In the genomic region with DNA sequence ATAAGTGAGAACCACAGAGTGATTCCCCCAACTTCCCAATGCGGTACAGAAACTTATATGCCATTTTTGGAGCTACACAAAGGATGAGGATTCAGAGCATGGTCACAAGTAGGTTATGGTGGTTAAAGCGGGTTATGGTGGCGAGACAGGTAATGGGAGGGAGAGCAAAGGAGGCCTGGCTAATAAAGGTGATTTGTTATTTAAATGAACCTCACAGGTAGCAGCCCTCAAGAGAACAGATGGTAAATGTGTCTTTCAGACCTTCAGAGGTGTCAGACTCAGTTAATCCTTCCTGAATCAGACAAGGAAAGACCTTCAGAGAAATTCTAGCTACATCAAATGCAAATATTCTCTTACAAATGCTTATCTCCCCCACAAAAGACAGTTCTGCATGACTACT, we compare ENCODE assay signal across 1 cellular context.
TF ChIP-seq lines count a peak whose summit lies in the region.

No MANE protein-coding gene starts in this region.

TF ChIP-seq in GM23338, 12 proteins besides CTCF, POLR2A, EP300 and RAD21 (continued from another document):
- TF ChIP-seq, protein P1, sequence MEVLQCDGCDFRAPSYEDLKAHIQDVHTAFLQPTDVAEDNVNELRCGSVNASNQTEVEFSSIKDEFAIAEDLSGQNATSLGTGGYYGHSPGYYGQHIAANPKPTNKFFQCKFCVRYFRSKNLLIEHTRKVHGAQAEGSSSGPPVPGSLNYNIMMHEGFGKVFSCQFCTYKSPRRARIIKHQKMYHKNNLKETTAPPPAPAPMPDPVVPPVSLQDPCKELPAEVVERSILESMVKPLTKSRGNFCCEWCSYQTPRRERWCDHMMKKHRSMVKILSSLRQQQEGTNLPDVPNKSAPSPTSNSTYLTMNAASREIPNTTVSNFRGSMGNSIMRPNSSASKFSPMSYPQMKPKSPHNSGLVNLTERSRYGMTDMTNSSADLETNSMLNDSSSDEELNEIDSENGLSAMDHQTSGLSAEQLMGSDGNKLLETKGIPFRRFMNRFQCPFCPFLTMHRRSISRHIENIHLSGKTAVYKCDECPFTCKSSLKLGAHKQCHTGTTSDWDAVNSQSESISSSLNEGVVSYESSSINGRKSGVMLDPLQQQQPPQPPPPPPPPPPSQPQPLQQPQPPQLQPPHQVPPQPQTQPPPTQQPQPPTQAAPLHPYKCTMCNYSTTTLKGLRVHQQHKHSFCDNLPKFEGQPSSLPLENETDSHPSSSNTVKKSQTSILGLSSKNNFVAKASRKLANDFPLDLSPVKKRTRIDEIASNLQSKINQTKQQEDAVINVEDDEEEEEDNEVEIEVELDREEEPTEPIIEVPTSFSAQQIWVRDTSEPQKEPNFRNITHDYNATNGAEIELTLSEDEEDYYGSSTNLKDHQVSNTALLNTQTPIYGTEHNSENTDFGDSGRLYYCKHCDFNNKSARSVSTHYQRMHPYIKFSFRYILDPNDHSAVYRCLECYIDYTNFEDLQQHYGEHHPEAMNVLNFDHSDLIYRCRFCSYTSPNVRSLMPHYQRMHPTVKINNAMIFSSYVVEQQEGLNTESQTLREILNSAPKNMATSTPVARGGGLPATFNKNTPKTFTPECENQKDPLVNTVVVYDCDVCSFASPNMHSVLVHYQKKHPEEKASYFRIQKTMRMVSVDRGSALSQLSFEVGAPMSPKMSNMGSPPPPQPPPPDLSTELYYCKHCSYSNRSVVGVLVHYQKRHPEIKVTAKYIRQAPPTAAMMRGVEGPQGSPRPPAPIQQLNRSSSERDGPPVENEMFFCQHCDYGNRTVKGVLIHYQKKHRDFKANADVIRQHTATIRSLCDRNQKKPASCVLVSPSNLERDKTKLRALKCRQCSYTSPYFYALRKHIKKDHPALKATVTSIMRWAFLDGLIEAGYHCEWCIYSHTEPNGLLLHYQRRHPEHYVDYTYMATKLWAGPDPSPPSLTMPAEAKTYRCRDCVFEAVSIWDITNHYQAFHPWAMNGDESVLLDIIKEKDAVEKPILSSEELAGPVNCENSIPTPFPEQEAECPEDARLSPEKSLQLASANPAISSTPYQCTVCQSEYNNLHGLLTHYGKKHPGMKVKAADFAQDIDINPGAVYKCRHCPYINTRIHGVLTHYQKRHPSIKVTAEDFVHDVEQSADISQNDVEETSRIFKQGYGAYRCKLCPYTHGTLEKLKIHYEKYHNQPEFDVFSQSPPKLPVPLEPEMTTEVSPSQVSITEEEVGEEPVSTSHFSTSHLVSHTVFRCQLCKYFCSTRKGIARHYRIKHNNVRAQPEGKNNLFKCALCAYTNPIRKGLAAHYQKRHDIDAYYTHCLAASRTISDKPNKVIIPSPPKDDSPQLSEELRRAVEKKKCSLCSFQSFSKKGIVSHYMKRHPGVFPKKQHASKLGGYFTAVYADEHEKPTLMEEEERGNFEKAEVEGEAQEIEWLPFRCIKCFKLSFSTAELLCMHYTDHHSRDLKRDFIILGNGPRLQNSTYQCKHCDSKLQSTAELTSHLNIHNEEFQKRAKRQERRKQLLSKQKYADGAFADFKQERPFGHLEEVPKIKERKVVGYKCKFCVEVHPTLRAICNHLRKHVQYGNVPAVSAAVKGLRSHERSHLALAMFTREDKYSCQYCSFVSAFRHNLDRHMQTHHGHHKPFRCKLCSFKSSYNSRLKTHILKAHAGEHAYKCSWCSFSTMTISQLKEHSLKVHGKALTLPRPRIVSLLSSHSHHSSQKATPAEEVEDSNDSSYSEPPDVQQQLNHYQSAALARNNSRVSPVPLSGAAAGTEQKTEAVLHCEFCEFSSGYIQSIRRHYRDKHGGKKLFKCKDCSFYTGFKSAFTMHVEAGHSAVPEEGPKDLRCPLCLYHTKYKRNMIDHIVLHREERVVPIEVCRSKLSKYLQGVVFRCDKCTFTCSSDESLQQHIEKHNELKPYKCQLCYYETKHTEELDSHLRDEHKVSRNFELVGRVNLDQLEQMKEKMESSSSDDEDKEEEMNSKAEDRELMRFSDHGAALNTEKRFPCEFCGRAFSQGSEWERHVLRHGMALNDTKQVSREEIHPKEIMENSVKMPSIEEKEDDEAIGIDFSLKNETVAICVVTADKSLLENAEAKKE (CRISPR knock-in tag; IDR thresholded peaks at IDR 0.05): peak; percentile 98
- TF ChIP-seq NANOG (IDR thresholded peaks at IDR 0.05; ENCODE audit: borderline replicate concordance): peak; percentile 89
- 0 out of 2 replicates have a peak, but pooled peaks have one; percentile 27 for TF ChIP-seq POLR2AphosphoS5 (IDR thresholded peaks at IDR 0.05; ENCODE audit: low read depth)
